8 cellular contexts compared by ENCODE assay signal in the genomic region with DNA sequence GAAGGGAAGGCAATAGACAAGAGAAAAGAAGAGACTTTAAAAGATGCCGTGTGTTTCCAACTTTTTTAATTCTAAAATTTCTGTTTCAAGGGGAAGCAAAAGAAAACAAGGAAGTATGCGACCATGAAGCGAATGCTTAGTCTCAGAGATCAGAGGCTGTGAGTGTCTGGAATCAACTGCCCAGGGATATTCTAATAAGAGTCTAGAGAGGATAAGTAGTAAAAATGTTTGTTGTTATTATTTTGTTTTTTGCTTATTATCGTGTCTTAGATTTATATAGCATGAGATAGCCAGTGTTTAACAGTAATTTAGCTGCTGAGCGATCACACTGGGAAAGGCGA. TPM values are rescaled to one million over a fixed set of nuclear protein-coding genes. Genes with fewer than 3 reads are reported as not detected.
DNase-seq lines count a peak whose midpoint lies in the region; ATAC-seq and TF ChIP-seq lines count a peak whose summit lies in the region.

No MANE protein-coding gene starts in this region.

- H3K4me3 ChIP-seq in stomach = peak overlapping the region; percentile 63 to 78 (median 76)

- no peaks in the 10 kb centered on the region for H3K27me3 Mint-ChIP-seq in activated naive CD8-positive, alpha-beta T cell
- H3K27me3 Mint-ChIP-seq in immature natural killer cell (ENCODE audit: low read depth in 3 of 3) = peaks cover 0 to 5% (median 3%) of the 10 kb centered on the region in 3 donors

- TF ChIP-seq EP300 in stomach (IDR thresholded peaks at IDR 0.05) = no peak

- H3K27me3 ChIP-seq in stomach = no peaks in the 10 kb centered on the region

- H3K27ac Mint-ChIP-seq in activated naive CD8-positive, alpha-beta T cell = peak overlapping the region; percentile 94
- peak overlapping the region; percentile 96 to 99 (median 98) for H3K27ac Mint-ChIP-seq in immature natural killer cell

- H3K36me3 ChIP-seq in stomach = peaks cover 14 to 37% (median 32%) of the 10 kb centered on the region in 4 donors

- H3K27ac ChIP-seq in stomach = peak overlapping the region; percentile 83 to 90 (median 87)

- 11 to 14% (median 12%) methylated on average over 6 of the region's 6 CpGs for WGBS in stomach, 5 donors

- peaks cover 4% of the 10 kb centered on the region for H3K36me3 Mint-ChIP-seq in activated naive CD8-positive, alpha-beta T cell
- H3K36me3 Mint-ChIP-seq in immature natural killer cell = peaks cover 7 to 18% (median 18%) of the 10 kb centered on the region in 3 donors

- H3K9me3 ChIP-seq in stomach = no peaks in the 10 kb centered on the region

- peak in 1 of 7 experiments; percentile 3 for TF ChIP-seq CTCF in stomach (IDR thresholded peaks at IDR 0.05)

- H3K4me1 ChIP-seq in stomach = peaks cover 22 to 52% (median 38%) of the 10 kb centered on the region in 4 donors

- no peak for TF ChIP-seq POLR2A in stomach (IDR thresholded peaks at IDR 0.05)

- no peaks in the 10 kb centered on the region for H3K9me3 Mint-ChIP-seq in activated naive CD8-positive, alpha-beta T cell (ENCODE audit: low read depth)
- H3K9me3 Mint-ChIP-seq in immature natural killer cell = no peaks in the 10 kb centered on the region

- intact Hi-C loops in stomach (cut with DNase I; ENCODE audit: low total_unique reads) = no loop called here

- peak overlapping the region; percentile 95 for H3K4me3 Mint-ChIP-seq in activated naive CD8-positive, alpha-beta T cell
- H3K4me3 Mint-ChIP-seq in immature natural killer cell = peak overlapping the region; percentile 91 to 100 (median 95)

- ATAC-seq in HG03196 (IDR thresholded peaks at IDR 0.05; ENCODE audit: unreplicated experiment) (peak; percentile 10), GM21526 (IDR thresholded peaks at IDR 0.05; ENCODE audit: low FRiP score, unreplicated experiment) (no peak), GM19397 (IDR thresholded peaks at IDR 0.05; ENCODE audit: unreplicated experiment) (no peak)

- DNase-seq in immature natural killer cell = no peak
- no peak for DNase-seq in stomach
- no peak for DNase-seq in NCI-H2029 (lab: John Stamatoyannopoulos, UW)
- DNase-seq in NCI-H2171 treated with DMSO at 0.1 percent for 48 hours (lab: John Stamatoyannopoulos, UW) = no peak

- H3K4me1 Mint-ChIP-seq in activated naive CD8-positive, alpha-beta T cell (ENCODE audit: low read depth) = peaks cover 57% of the 10 kb centered on the region
- peaks cover 47 to 57% of the 10 kb centered on the region in 2 donors for H3K4me1 Mint-ChIP-seq in immature natural killer cell

RNA-seq across cellular contexts. Expression of gene FCF1, which starts 0.4 kb away (rescaled TPM):
- polyA plus RNA-seq in immature natural killer cell = 10 to 100 TPM; 25.9 to 34.2 (median 31.8) TPM
- 10 to 100 TPM in 3 of 5 donors, 1 to 10 TPM in 1, under 1 TPM in 1; 0.58 to 41.1 (median 12.7) TPM for total RNA-seq in stomach
- polyA plus RNA-seq in stomach = 10 to 100 TPM in 2 of 3 donors, 1 to 10 TPM in 1; 8.3 to 20.2 (median 19.2) TPM

RNA-seq across cellular contexts. Expression of gene AREL1, which starts 0.5 kb away (rescaled TPM):
- 10 to 100 TPM; 11.9 to 30.6 (median 14.0) TPM for polyA plus RNA-seq in immature natural killer cell
- 10 to 100 TPM in 4 of 5 donors, 1 to 10 TPM in 1; 7.1 to 51.4 (median 27.2) TPM for total RNA-seq in stomach
- 1 to 10 TPM; 6.9 to 8.9 (median 7.1) TPM for polyA plus RNA-seq in stomach

RNA-seq across cellular contexts. Expression of gene YLPM1, which starts 49.8 kb away (rescaled TPM):
- polyA plus RNA-seq in immature natural killer cell (10 to 100 TPM in 1 of 3 donors, 1 to 10 TPM in 2; 3.8 to 17.2 (median 4.8) TPM), stomach (10 to 100 TPM; 11.9 to 13.7 (median 12.5) TPM)
- total RNA-seq in stomach = 100 to 1,000 TPM in 1 of 5 donors, 10 to 100 TPM in 4; 29.2 to 114 (median 70.4) TPM
